9 cellular contexts compared by ENCODE assay signal in genomic region chr9:129900263-129901041, GRCh38.
A peak's percentile ranks its signal among the peaks of the same experiment; 100 is the strongest.
DNase-seq lines count a peak whose midpoint lies in the region; ATAC-seq lines count a peak whose summit lies in the region.
"Had no signal": no experiment of that assay in that cellular context is flagged by ENCODE, and none has a peak within 500 bp of the region (broad histone marks: within the 10 kb centered on the region; RNA-seq: fewer than 3 reads in every experiment).

No MANE protein-coding gene starts in this region.

- DNase-seq in fibroblast of gingiva (ENCODE audit: low read depth): peak; percentile 33
- no peak for DNase-seq in NAMALWA (ENCODE audit: low spot score)
- DNase-seq in NCI-H524 treated with DMSO at 0.1 percent for 48 hours (lab: John Stamatoyannopoulos, UW): no peak
- DNase-seq in Right ventricle myocardium superior: no peak
- no peak for DNase-seq in anterior cingulate cortex (lab: John Stamatoyannopoulos, UW)
- DNase-seq: NCI-H2081 treated with DMSO at 0.1 percent for 48 hours had no signal

- ATAC-seq in GM18502 (IDR thresholded peaks at IDR 0.05; ENCODE audit: poor library complexity, unreplicated experiment): peak; percentile 83
- peak; percentile 90 for ATAC-seq in GM21390 (IDR thresholded peaks at IDR 0.05; ENCODE audit: unreplicated experiment)
- ATAC-seq in HG03469 (IDR thresholded peaks at IDR 0.05; ENCODE audit: unreplicated experiment): peak; percentile 49
- ATAC-seq in Right ventricle myocardium superior (ENCODE audit: poor library complexity): no peak

- intact Hi-C loops in Right ventricle myocardium superior (cut with DNase I): no loop called here
